ENCODE assay signal across 8 cellular contexts in genomic region chr5:82278711-82279370, GRCh38. TPM values are rescaled to one million over a fixed set of nuclear protein-coding genes. Genes with fewer than 3 reads are reported as not detected.
DNase-seq lines count a peak whose midpoint lies in the region; ATAC-seq lines count a peak whose summit lies in the region.

No MANE protein-coding gene starts in this region.

- no peaks in the 10 kb centered on the region for H3K27me3 ChIP-seq in layer of hippocampus (ENCODE audit: control insufficient read depth, insufficient read depth, low read length)

- DNase-seq in T-helper 1 cell (no peak), DMS79 (lab: John Stamatoyannopoulos, UW) (no peak), NCI-H2029 (lab: John Stamatoyannopoulos, UW) (no peak)

- ATAC-seq in HG02840 (IDR thresholded peaks at IDR 0.05; ENCODE audit: low FRiP score, unreplicated experiment), result no peak

- peak overlapping the region; percentile 85 for H3K4me3 Mint-ChIP-seq in T-helper 1 cell treated with Interleukin-12 subunit alpha and Interleukin-12 subunit beta and Interleukin-4 antibody, amounts not matched to agents 30 μg/mL and 1 μg/mL, for 36 hours

- H3K27ac ChIP-seq in angular gyrus (ENCODE audit: low read depth, low read length) (peak overlapping the region; percentile 99), layer of hippocampus (ENCODE audit: low read depth, low read length) (peak overlapping the region; percentile 93), temporal lobe (ENCODE audit: low read depth, low read length) (peak overlapping the region; percentile 90)

- H3K4me1 Mint-ChIP-seq in T-helper 1 cell treated with Interleukin-12 subunit alpha and Interleukin-12 subunit beta and Interleukin-4 antibody, amounts not matched to agents 30 μg/mL and 1 μg/mL, for 36 hours (ENCODE audit: low read depth), result peaks cover 32% of the 10 kb centered on the region

- peak overlapping the region; percentile 96 for H3K27ac Mint-ChIP-seq in T-helper 1 cell treated with Interleukin-12 subunit alpha and Interleukin-12 subunit beta and Interleukin-4 antibody, amounts not matched to agents 30 μg/mL and 1 μg/mL, for 36 hours

- no peaks in the 10 kb centered on the region for H3K27me3 Mint-ChIP-seq in T-helper 1 cell treated with Interleukin-12 subunit alpha and Interleukin-12 subunit beta and Interleukin-4 antibody, amounts not matched to agents 30 μg/mL and 1 μg/mL, for 36 hours (ENCODE audit: low read depth)

- H3K36me3 Mint-ChIP-seq in T-helper 1 cell treated with Interleukin-12 subunit alpha and Interleukin-12 subunit beta and Interleukin-4 antibody, amounts not matched to agents 30 μg/mL and 1 μg/mL, for 36 hours (ENCODE audit: low read depth), result peaks cover 33% of the 10 kb centered on the region

- no peaks in the 10 kb centered on the region for H3K9me3 Mint-ChIP-seq in T-helper 1 cell treated with Interleukin-12 subunit alpha and Interleukin-12 subunit beta and Interleukin-4 antibody, amounts not matched to agents 30 μg/mL and 1 μg/mL, for 36 hours

RNA-seq across cellular contexts. Expression of gene RPS23, which starts 0.7 kb away (rescaled TPM):
- total RNA-seq in temporal lobe, result 3,054 TPM
